ENCODE assay signal across 12 cellular contexts in the genomic region with DNA sequence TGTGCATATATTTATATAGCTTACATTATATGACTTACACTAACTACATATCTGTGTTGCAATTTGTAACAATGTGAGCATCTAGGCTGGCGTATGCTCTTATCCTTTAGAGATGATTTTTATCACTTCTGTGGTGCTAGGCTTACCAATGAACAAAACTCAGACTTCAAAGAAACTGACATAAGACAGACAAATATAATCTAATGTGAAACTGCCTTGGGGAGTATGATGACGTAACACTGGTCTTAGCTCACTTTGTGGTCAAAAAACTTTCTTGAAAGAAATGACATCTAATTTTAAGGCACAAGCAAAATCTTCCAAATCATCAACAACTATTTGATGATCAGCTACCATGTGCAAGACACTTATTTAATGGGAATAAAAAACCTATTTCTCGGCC.
A peak's percentile ranks its signal among the peaks of the same experiment; 100 is the strongest.
DNase-seq lines count a peak whose midpoint lies in the region; ATAC-seq and TF ChIP-seq lines count a peak whose summit lies in the region.
"Had no signal": no experiment of that assay in that cellular context is flagged by ENCODE, and none has a peak within 500 bp of the region (broad histone marks: within the 10 kb centered on the region; RNA-seq: fewer than 3 reads in every experiment).

No MANE protein-coding gene starts in this region.

- H3K4me3 ChIP-seq in BLaER1 treated with 17β-estradiol and CSF1 and Interleukin-3, amounts not matched to agents 10 nM and 100 nM, result no peak overlapping the region
- H3K4me3 ChIP-seq in fibroblast of pulmonary artery (replicated peaks; ENCODE audit: low read depth, low read length) (no peak overlapping the region), HAP-1 (no peak overlapping the region)

- DNase-seq in MV-4-11 (lab: John Stamatoyannopoulos, UW), result peak; percentile 33
- peak; percentile 61 for DNase-seq in amniotic epithelial cell (ENCODE audit: low read depth)
- peak; percentile 11 for DNase-seq in fibroblast of pulmonary artery (ENCODE audit: low read depth)
- no peak for DNase-seq in NCI-H1436 treated with DMSO at 0.1 percent for 48 hours (lab: John Stamatoyannopoulos, UW)
- no peak for DNase-seq in HAP-1 (ENCODE audit: low spot score in 2 of 2)
- no peak for DNase-seq in NCI-H2081 (lab: John Stamatoyannopoulos, UW)
- DNase-seq: NCI-H1092, NCI-H1694, NCI-H748 treated with DMSO at 0.1 percent for 48 hours, SIG-M5 had no signal

- in situ Hi-C loops in HAP-1 (cut with MboI; ENCODE audit: low sequenced_read_pairs), result no loop called here

- no peaks in the 10 kb centered on the region for H3K36me3 ChIP-seq in BLaER1 treated with 17β-estradiol and CSF1 and Interleukin-3, amounts not matched to agents 10 nM and 100 nM
- no peaks in the 10 kb centered on the region for H3K36me3 ChIP-seq in HAP-1 (replicated peaks)

- H3K9ac ChIP-seq in BLaER1 treated with 17β-estradiol and CSF1 and Interleukin-3, amounts not matched to agents 10 nM and 100 nM, result no peak overlapping the region

- H3K27me3 ChIP-seq in BLaER1 treated with 17β-estradiol and CSF1 and Interleukin-3, amounts not matched to agents 10 nM and 100 nM, result no peaks in the 10 kb centered on the region
- no peaks in the 10 kb centered on the region for H3K27me3 ChIP-seq in HAP-1 (ENCODE audit: low read depth)

- H3K4me1 ChIP-seq in BLaER1 treated with 17β-estradiol and CSF1 and Interleukin-3, amounts not matched to agents 10 nM and 100 nM, result peaks cover 0 to 22% (median 12%) of the 10 kb centered on the region in 10 experiments; a peak in 12 of 20 replicates
- H3K4me1 ChIP-seq in HAP-1, result peaks cover 32% of the 10 kb centered on the region

- peak overlapping the region in 8 of 11 experiments; percentile 28 to 62 (median 42); a peak in 12 of 22 replicates for H3K4me2 ChIP-seq in BLaER1 treated with 17β-estradiol and CSF1 and Interleukin-3, amounts not matched to agents 10 nM and 100 nM

- H3K9me3 ChIP-seq in BLaER1 treated with 17β-estradiol and CSF1 and Interleukin-3, amounts not matched to agents 10 nM and 100 nM (replicated peaks in 1 of 11), result no peaks in the 10 kb centered on the region
- no peaks in the 10 kb centered on the region for H3K9me3 ChIP-seq in HAP-1

- no peak for ATAC-seq in HG03039 (IDR thresholded peaks at IDR 0.05; ENCODE audit: unreplicated experiment)

- no peaks in the 10 kb centered on the region for H4K20me1 ChIP-seq in BLaER1 treated with 17β-estradiol and CSF1 and Interleukin-3, amounts not matched to agents 10 nM and 100 nM

- TF ChIP-seq CTCF in fibroblast of pulmonary artery (IDR thresholded peaks at IDR 0.05; ENCODE audit: low read length, missing control alignments), result no peak

- H3K27ac ChIP-seq in BLaER1 treated with 17β-estradiol and CSF1 and Interleukin-3, amounts not matched to agents 10 nM and 100 nM, result peak overlapping the region in 3 of 11 experiments; percentile 17 to 34 (median 19); a peak in 3 of 22 replicates

Comparison
In these comparisons a context has a peak if more than half of its experiments do, and no peak if none do; other contexts are left out.
1. DNase-seq: peak in MV-4-11 (single experiment), amniotic epithelial cell (single experiment) and fibroblast of pulmonary artery (single experiment); none in NCI-H1436 treated with DMSO at 0.1 percent for 48 hours (single experiment), HAP-1 (0 of 2) and NCI-H2081 (0 of 2).